Comparison of ENCODE assay signal across 1 cellular context in the genomic region with DNA sequence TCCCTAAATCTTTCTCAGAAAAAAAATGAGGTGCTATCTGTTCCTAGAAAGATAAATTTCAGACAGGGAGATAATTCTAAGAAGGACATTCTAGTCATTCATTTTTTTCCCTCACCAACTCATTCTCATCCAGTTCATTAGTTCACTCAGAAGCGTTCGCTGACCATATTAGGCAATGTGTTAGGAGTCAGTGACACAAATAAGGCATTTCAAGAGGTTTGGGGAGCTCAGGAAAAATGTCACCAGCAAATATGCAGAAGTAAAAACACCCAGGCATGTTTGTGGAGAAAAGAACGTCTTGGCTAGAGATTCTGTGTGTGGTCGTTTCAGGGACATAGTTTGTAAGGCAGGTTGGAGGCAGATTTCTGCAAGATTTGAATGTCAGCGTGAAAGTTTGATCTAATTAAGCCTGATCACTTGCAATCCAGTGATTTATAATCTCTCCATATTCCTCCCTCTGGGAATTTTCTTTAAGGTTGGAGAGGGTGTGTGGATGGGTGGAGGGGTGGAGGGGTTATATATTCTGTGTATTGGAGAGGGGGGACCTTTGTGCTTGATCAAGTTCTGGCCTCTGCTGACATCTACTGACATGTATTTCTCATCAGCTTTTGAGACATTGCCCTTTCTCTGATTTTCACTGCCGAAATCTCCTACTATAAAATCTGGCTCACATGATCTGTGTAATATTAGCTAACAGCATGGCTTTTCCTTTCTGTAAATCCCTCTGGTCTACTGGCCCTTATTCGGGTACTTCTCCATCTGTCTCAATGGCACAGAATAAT.
TF ChIP-seq lines count a peak whose summit lies in the region.

No MANE protein-coding gene starts in this region.

TF ChIP-seq in IMR-90, 13 proteins besides CTCF, POLR2A, EP300 and RAD21:
- TF ChIP-seq BHLHE40 (IDR thresholded peaks at IDR 0.05; ENCODE audit: low read depth, low read length): no peak
- TF ChIP-seq, protein P1, sequence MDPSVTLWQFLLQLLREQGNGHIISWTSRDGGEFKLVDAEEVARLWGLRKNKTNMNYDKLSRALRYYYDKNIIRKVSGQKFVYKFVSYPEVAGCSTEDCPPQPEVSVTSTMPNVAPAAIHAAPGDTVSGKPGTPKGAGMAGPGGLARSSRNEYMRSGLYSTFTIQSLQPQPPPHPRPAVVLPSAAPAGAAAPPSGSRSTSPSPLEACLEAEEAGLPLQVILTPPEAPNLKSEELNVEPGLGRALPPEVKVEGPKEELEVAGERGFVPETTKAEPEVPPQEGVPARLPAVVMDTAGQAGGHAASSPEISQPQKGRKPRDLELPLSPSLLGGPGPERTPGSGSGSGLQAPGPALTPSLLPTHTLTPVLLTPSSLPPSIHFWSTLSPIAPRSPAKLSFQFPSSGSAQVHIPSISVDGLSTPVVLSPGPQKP (IDR thresholded peaks at IDR 0.05; ENCODE audit: borderline replicate concordance, low read depth, low read length): no peak
- TF ChIP-seq, protein P2, sequence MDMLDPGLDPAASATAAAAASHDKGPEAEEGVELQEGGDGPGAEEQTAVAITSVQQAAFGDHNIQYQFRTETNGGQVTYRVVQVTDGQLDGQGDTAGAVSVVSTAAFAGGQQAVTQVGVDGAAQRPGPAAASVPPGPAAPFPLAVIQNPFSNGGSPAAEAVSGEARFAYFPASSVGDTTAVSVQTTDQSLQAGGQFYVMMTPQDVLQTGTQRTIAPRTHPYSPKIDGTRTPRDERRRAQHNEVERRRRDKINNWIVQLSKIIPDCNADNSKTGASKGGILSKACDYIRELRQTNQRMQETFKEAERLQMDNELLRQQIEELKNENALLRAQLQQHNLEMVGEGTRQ (IDR thresholded peaks at IDR 0.05; ENCODE audit: low read depth, low read length): no peak
- TF ChIP-seq MAZ (IDR thresholded peaks at IDR 0.05; ENCODE audit: borderline replicate concordance, low read depth, low read length): no peak
- TF ChIP-seq MXI1 (IDR thresholded peaks at IDR 0.05; ENCODE audit: borderline replicate concordance, low read depth, low read length): no peak
- no peak for TF ChIP-seq RCOR1 (IDR thresholded peaks at IDR 0.05; ENCODE audit: insufficient replicate concordance, low read length)
- TF ChIP-seq FOS (IDR thresholded peaks at IDR 0.05; ENCODE audit: low read depth, low read length): no peak
- no peak for TF ChIP-seq SMC3 (IDR thresholded peaks at IDR 0.05; ENCODE audit: low read depth, low read length)
- no peak for TF ChIP-seq NFE2L2 (IDR thresholded peaks at IDR 0.05; ENCODE audit: low read depth, low read length)
- TF ChIP-seq CEBPB (IDR thresholded peaks at IDR 0.05; ENCODE audit: low read depth, low read length): no peak
TF ChIP-seq in IMR-90: peak in this region for 0.
